20 cellular contexts compared by ENCODE assay signal in the genomic region with DNA sequence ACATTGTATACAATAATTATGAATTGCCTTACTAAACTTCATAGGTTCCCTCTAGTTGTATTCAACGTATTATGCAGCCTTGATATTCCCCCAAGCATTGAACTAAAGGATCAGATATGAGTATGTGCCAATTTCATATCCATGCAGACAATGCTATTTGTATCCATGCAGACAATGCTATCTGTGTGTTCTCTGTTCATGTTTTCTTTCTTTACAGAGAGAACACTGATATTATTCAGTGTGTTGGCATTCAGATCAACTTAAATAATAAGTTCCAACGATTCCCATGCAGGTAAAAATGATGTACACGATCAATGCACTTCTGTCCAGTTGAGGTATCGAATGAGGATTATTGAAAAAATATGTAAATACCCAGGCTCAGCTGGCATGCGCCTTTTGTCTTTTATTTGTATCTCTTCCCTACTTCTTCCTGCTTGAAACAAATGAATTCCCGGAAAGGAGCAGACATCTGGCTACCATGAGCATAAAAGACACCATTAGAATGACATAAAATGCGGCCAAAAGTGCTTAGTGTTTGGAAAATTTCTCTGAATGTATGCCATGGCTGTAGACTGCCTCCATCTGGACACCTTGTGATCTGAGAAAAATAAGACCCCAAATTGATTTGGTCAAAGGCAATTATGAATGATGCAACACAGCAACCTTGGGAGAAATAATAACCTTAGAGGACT.
A peak's percentile ranks its signal among the peaks of the same experiment; 100 is the strongest.
DNase-seq lines count a peak whose midpoint lies in the region; ATAC-seq, FAIRE-seq and TF ChIP-seq lines count a peak whose summit lies in the region.
"Had no signal": no experiment of that assay in that cellular context is flagged by ENCODE, and none has a peak within 500 bp of the region (broad histone marks: within the 10 kb centered on the region; RNA-seq: fewer than 3 reads in every experiment).

No MANE protein-coding gene starts in this region.

- H3K36me3 ChIP-seq in esophagus muscularis mucosa = no peaks in the 10 kb centered on the region
- H3K36me3 ChIP-seq: ovary, upper lobe of left lung had no signal

- no peak for TF ChIP-seq EP300 in esophagus muscularis mucosa (IDR thresholded peaks at IDR 0.05)

- no peak for ATAC-seq in HG02973 (IDR thresholded peaks at IDR 0.05; ENCODE audit: unreplicated experiment)
- ATAC-seq: activated CD4-positive, CD25-positive, alpha-beta regulatory T cell treated with anti-CD3 and anti-CD28 coated beads, Interleukin-2, amount 50 U/mL, for 24 hours had no signal

- H3K9me3 ChIP-seq in esophagus muscularis mucosa = no peaks in the 10 kb centered on the region
- H3K9me3 ChIP-seq: ovary, upper lobe of left lung had no signal

- H3K4me3 ChIP-seq in HFF-Myc (replicated peaks; ENCODE audit: low read depth, low read length) (no peak overlapping the region), cardiac fibroblast (replicated peaks in 1 of 2; ENCODE audit: low read depth in 2 of 2, low read length in 2 of 2) (no peak overlapping the region), esophagus muscularis mucosa (no peak overlapping the region)
- H3K4me3 ChIP-seq: ovary, upper lobe of left lung had no signal

- H3K27me3 ChIP-seq in esophagus muscularis mucosa = no peaks in the 10 kb centered on the region
- H3K27me3 ChIP-seq: ovary, upper lobe of left lung had no signal

- 78% methylated on average over 7 of the region's 7 CpGs for WGBS in esophagus muscularis mucosa

- no peaks in the 10 kb centered on the region for H3K4me1 ChIP-seq in esophagus muscularis mucosa
- H3K4me1 ChIP-seq: upper lobe of left lung had no signal

- peak; percentile 79 for FAIRE-seq in frontal cortex (lab: Jason Lieb, UNC)
- FAIRE-seq: islet of Langerhans had no signal

- intact Hi-C loops in esophagus muscularis mucosa (cut with DNase I) = no loop called here

- TF ChIP-seq CTCF in HFF-Myc (IDR thresholded peaks at IDR 0.05; ENCODE audit: low read depth, low read length, missing control alignments) (no peak), cardiac fibroblast (IDR thresholded peaks at IDR 0.05; ENCODE audit: low read depth, low read length) (no peak), esophagus muscularis mucosa (IDR thresholded peaks at IDR 0.05) (peak in 1 of 3 experiments; percentile 3)

- no peak for TF ChIP-seq POLR2A in esophagus muscularis mucosa (IDR thresholded peaks at IDR 0.05; ENCODE audit: low read depth)

- DNase-seq in HFF-Myc (ENCODE audit: extremely low read depth, low read depth) (peak; percentile 30), cardiac fibroblast (ENCODE audit: low read depth in 2 of 2) (peak; percentile 1 to 8), frontal cortex (ENCODE audit: low spot score in 2 of 2) (peak in 1 of 2 donors; percentile 8), substantia nigra (lab: John Stamatoyannopoulos, UW) (peak in 10 of 49 donors; percentile 1 to 39 (median 12)), esophagus muscularis mucosa (ENCODE audit: extremely low spot score) (no peak), NCI-H524 (lab: John Stamatoyannopoulos, UW) (no peak)
- DNase-seq in activated CD8-positive, alpha-beta memory T cell treated with anti-CD3 and anti-CD28 coated beads for 24 hours = no peak
- DNase-seq: activated naive CD4-positive, alpha-beta T cell treated with anti-CD3 and anti-CD28 coated beads, Interleukin-2, amount 50 U/mL, for 16 hours; activated T-cell treated with anti-CD3 and anti-CD28 coated beads, Interleukin-2, amount 50 U/mL, for 48 hours; dermis blood vessel endothelial cell; MM.1S; NCI-H1694; NCI-H446 treated with DMSO at 0.1 percent for 48 hours; ovary; stimulated activated naive CD4-positive, alpha-beta T cell; upper lobe of left lung had no signal

- peak overlapping the region; percentile 65 for H3K27ac ChIP-seq in substantia nigra (ENCODE audit: low read depth, low read length, poor library complexity, severe bottlenecking)
- H3K27ac ChIP-seq in esophagus muscularis mucosa (replicated peaks in 1 of 4) = no peak overlapping the region
- H3K27ac ChIP-seq: epithelial cell of prostate, ovary, upper lobe of left lung had no signal

Comparison
In these comparisons a context has a peak if more than half of its experiments do, and no peak if none do; other contexts are left out.
1. DNase-seq: peak in HFF-Myc (single experiment) and cardiac fibroblast (2 of 2); none in esophagus muscularis mucosa (single experiment), activated CD8-positive, alpha-beta memory T cell treated with anti-CD3 and anti-CD28 coated beads for 24 hours (single experiment) and NCI-H524 (0 of 2).